In the genomic region with DNA sequence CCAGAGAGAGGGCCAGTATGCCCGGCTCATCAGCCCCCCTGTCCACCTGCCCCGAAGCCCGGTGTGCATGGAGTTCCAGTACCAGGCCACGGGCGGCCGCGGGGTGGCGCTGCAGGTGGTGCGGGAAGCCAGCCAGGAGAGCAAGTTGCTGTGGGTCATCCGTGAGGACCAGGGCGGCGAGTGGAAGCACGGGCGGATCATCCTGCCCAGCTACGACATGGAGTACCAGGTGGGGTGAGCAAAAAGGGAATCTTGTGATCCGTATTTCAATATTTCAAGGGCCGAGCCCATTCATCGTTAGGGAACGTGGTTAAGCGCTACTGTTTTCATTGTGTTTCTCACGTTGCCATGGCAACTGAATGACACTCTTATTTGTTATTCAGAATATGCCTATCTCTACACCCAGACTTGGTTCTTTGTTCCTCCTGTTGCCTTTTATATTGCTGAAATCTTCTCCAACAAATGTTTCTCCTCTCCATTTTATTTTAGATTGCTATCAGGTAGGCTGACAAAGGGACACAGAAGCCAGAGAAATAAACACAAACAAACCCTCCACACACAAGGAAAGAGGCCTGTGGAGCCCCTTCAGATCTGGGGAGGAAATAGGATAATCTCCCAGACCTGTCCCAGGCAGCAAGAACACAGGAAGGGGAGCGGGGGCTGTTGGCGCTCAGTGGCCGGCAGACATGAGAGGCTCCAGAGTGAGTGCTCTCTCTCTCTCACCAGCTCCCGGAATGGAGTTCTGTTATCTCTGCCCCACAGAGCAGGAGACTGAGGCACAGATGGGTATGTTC, we compare ENCODE assay signal across 8 cellular contexts.
A peak's percentile ranks its signal among the peaks of the same experiment; 100 is the strongest.
DNase-seq lines count a peak whose midpoint lies in the region; ATAC-seq and TF ChIP-seq lines count a peak whose summit lies in the region.

No MANE protein-coding gene starts in this region.

- no peak overlapping the region for H3K27ac Mint-ChIP-seq in activated CD4-positive, alpha-beta memory T cell treated with anti-CD3 and anti-CD28 coated beads for 36 hours

- CTCF ChIA-PET in activated CD4-positive, alpha-beta memory T cell treated with anti-CD3 and anti-CD28 coated beads for 36 hours (lab: Charles Lee) = interaction anchor here (1.2 to 1.4 kb wide), 2 partner anchors 15 to 162 kb away, joined by 4 read pairs; no protein-coding TSS in a partner anchor

- TF ChIP-seq CTCF in foreskin fibroblast (IDR thresholded peaks at IDR 0.05; ENCODE audit: low read depth, low read length) = peak; percentile 33

- no peak overlapping the region for H3K4me3 Mint-ChIP-seq in activated CD4-positive, alpha-beta memory T cell treated with anti-CD3 and anti-CD28 coated beads for 36 hours

- peak; percentile 65 for DNase-seq in Ammon's horn (ENCODE audit: low spot score)
- peak; percentile 76 for DNase-seq in HCEC 1CT
- peak; percentile 28 for DNase-seq in activated CD4-positive, alpha-beta memory T cell treated with anti-CD3 and anti-CD28 coated beads for 36 hours
- peak; percentile 61 to 68 for DNase-seq in foreskin fibroblast
- DNase-seq in nucleus accumbens (lab: John Stamatoyannopoulos, UW) = peak in 46 of 56 donors; percentile 6 to 79 (median 44)
- no peak for DNase-seq in SHP77 (lab: John Stamatoyannopoulos, UW)

- no peaks in the 10 kb centered on the region for H3K36me3 Mint-ChIP-seq in activated CD4-positive, alpha-beta memory T cell treated with anti-CD3 and anti-CD28 coated beads for 36 hours

- peaks cover 2% of the 10 kb centered on the region for H3K4me1 Mint-ChIP-seq in activated CD4-positive, alpha-beta memory T cell treated with anti-CD3 and anti-CD28 coated beads for 36 hours (ENCODE audit: low read depth)

- POLR2A ChIA-PET in activated CD4-positive, alpha-beta memory T cell treated with anti-CD3 and anti-CD28 coated beads for 36 hours (lab: Charles Lee) = no interaction called here

- intact Hi-C loops in activated CD4-positive, alpha-beta memory T cell treated with anti-CD3 and anti-CD28 coated beads for 36 hours (cut with micrococcal nuclease) = no loop called here

- no peak overlapping the region for H3K4me3 ChIP-seq in foreskin fibroblast (ENCODE audit: low read depth in 1 of 2, low read length in 2 of 2)

- ATAC-seq in GM18520 (IDR thresholded peaks at IDR 0.05; ENCODE audit: unreplicated experiment) (no peak), HG03520 (IDR thresholded peaks at IDR 0.05; ENCODE audit: unreplicated experiment) (no peak)

- H3K9me3 Mint-ChIP-seq in activated CD4-positive, alpha-beta memory T cell treated with anti-CD3 and anti-CD28 coated beads for 36 hours = no peaks in the 10 kb centered on the region

- peaks cover 21% of the 10 kb centered on the region for H3K27me3 Mint-ChIP-seq in activated CD4-positive, alpha-beta memory T cell treated with anti-CD3 and anti-CD28 coated beads for 36 hours

Comparison
In these comparisons a context has a peak if more than half of its experiments do, and no peak if none do; other contexts are left out.
1. DNase-seq: peak in Ammon's horn (single experiment), HCEC 1CT (single experiment), activated CD4-positive, alpha-beta memory T cell treated with anti-CD3 and anti-CD28 coated beads for 36 hours (single experiment), foreskin fibroblast (2 of 2) and nucleus accumbens (46 of 56); none in SHP77 (0 of 2).